8 cellular contexts compared by ENCODE assay signal in genomic region chr2:181411105-181411849, GRCh38. TPM values are rescaled to one million over a fixed set of nuclear protein-coding genes. Genes with fewer than 3 reads are reported as not detected.
A peak's percentile ranks its signal among the peaks of the same experiment; 100 is the strongest.
DNase-seq lines count a peak whose midpoint lies in the region; ATAC-seq lines count a peak whose summit lies in the region.

No MANE protein-coding gene starts in this region.

- H3K27ac Mint-ChIP-seq in IgD-negative memory B cell = peak overlapping the region in 2 of 3 donors; percentile 42 to 49

- peaks cover 34 to 52% (median 47%) of the 10 kb centered on the region in 3 donors for H3K4me1 Mint-ChIP-seq in IgD-negative memory B cell

- no peaks in the 10 kb centered on the region for H3K27me3 Mint-ChIP-seq in IgD-negative memory B cell

- H3K36me3 Mint-ChIP-seq in IgD-negative memory B cell = peaks cover 4% of the 10 kb centered on the region

- peaks cover 0 to 2% (median 0%) of the 10 kb centered on the region in 3 donors for H3K9me3 Mint-ChIP-seq in IgD-negative memory B cell

- intact Hi-C loops in left ventricle myocardium superior (cut with micrococcal nuclease) = no loop called here

- DNase-seq in EH (ENCODE audit: low read depth) (peak; percentile 43), SHP77 treated with DMSO at 0.1 percent for 48 hours (lab: John Stamatoyannopoulos, UW) (peak; percentile 72), T-helper 2 cell (no peak), LoVo (ENCODE audit: low spot score) (no peak), left ventricle myocardium superior (no peak), midbrain (lab: John Stamatoyannopoulos, UW) (no peak)

- peak; percentile 94 for ATAC-seq in GM21576 (IDR thresholded peaks at IDR 0.05; ENCODE audit: unreplicated experiment)
- no peak for ATAC-seq in left ventricle myocardium superior

- H3K4me3 Mint-ChIP-seq in IgD-negative memory B cell = peak overlapping the region in 3 of 4 donors; percentile 10 to 74 (median 18)

RNA-seq across cellular contexts. Expression of gene ITGA4, which starts 45.9 kb away (rescaled TPM):
- polyA plus RNA-seq in IgD-negative memory B cell = 129 TPM
- 1.5 TPM for total RNA-seq in left ventricle myocardium superior

Comparison
In these comparisons a context has a peak if more than half of its experiments do, and no peak if none do; other contexts are left out.
1. DNase-seq: peak in EH (single experiment) and SHP77 treated with DMSO at 0.1 percent for 48 hours (single experiment); none in T-helper 2 cell (0 of 5), LoVo (single experiment), left ventricle myocardium superior (single experiment) and midbrain (single experiment).